ENCODE assay signal across 25 cellular contexts in genomic region chr4:167469436-167469835, GRCh38.
DNase-seq lines count a peak whose midpoint lies in the region; ATAC-seq and TF ChIP-seq lines count a peak whose summit lies in the region.
"Had no signal": no experiment of that assay in that cellular context is flagged by ENCODE, and none has a peak within 500 bp of the region (broad histone marks: within the 10 kb centered on the region; RNA-seq: fewer than 3 reads in every experiment).

No MANE protein-coding gene starts in this region.

- H4K12ac ChIP-seq in trophoblast cell (ENCODE audit: low read depth, low read length) = no peak overlapping the region

- H3K4me3 Mint-ChIP-seq in MCF 10A (ENCODE audit: unreplicated experiment) = no peak overlapping the region
- H3K4me3 Mint-ChIP-seq: B cell; CD14-positive monocyte; CD4-positive, alpha-beta memory T cell; CD4-positive, CD25-positive, alpha-beta regulatory T cell; CD8-positive, alpha-beta memory T cell had no signal

- no peaks in the 10 kb centered on the region for H4K20me1 ChIP-seq in mammary epithelial cell (ENCODE audit: insufficient read depth, low read length)
- H4K20me1 ChIP-seq: BLaER1 had no signal

- H3K4me1 ChIP-seq in mammary epithelial cell (ENCODE audit: insufficient read depth, low read length) (no peaks in the 10 kb centered on the region), trophoblast cell (ENCODE audit: control insufficient read depth in 1 of 2, insufficient read depth in 2 of 2, low read length in 2 of 2) (no peaks in the 10 kb centered on the region)
- H3K4me1 ChIP-seq: A549, BLaER1 had no signal

- H3K4me1 Mint-ChIP-seq in MCF 10A (ENCODE audit: insufficient read depth, unreplicated experiment) = no peaks in the 10 kb centered on the region
- H3K4me1 Mint-ChIP-seq: B cell; CD14-positive monocyte; CD4-positive, alpha-beta memory T cell; CD4-positive, CD25-positive, alpha-beta regulatory T cell; CD8-positive, alpha-beta memory T cell had no signal

- H3K4me2 ChIP-seq in mammary epithelial cell (ENCODE audit: insufficient read depth, low read depth, low read length) (no peak overlapping the region), trophoblast cell (ENCODE audit: low read length) (no peak overlapping the region)
- H3K4me2 ChIP-seq: A549, BLaER1 had no signal

- ATAC-seq in GM18907 (IDR thresholded peaks at IDR 0.05; ENCODE audit: unreplicated experiment) = no peak
- ATAC-seq: A549, GM12878 had no signal

- H2BK12ac ChIP-seq in trophoblast cell (ENCODE audit: low read length) = no peak overlapping the region

- H3K9ac ChIP-seq in mammary epithelial cell (ENCODE audit: insufficient read depth, low read length) (no peak overlapping the region), trophoblast cell (ENCODE audit: low read length) (no peak overlapping the region)
- H3K9ac ChIP-seq: BLaER1 had no signal

- CTCF ChIA-PET in MCF 10A (lab: Yijun Ruan, JAX) (no interaction called here), mammary epithelial cell (lab: Charles Lee; ENCODE audit: low non-redundant PET) (no interaction called here)

- no peak overlapping the region for H3K18ac ChIP-seq in trophoblast cell (ENCODE audit: low read length)

- no peak overlapping the region for H3K27ac Mint-ChIP-seq in MCF 10A (ENCODE audit: low read depth, unreplicated experiment)
- H3K27ac Mint-ChIP-seq: B cell; CD14-positive monocyte; CD4-positive, alpha-beta memory T cell; CD4-positive, CD25-positive, alpha-beta regulatory T cell; CD8-positive, alpha-beta memory T cell had no signal

- DNase-seq in MCF 10A (ENCODE audit: unreplicated experiment) (peak; percentile 14), mammary epithelial cell (no peak), epithelial cell of esophagus (ENCODE audit: low read depth) (peak; percentile 53), trophoblast cell (peak; percentile 54 to 58), SKM-1 treated with dmso at 0.1 percent for 144 hours (lab: John Stamatoyannopoulos, UW; ENCODE audit: unreplicated experiment) (no peak)
- DNase-seq: AML-193; C1 segment of cervical spinal cord; CD4-positive, alpha-beta memory T cell; CD4-positive, CD25-positive, alpha-beta regulatory T cell; CD8-positive, alpha-beta memory T cell; COR-L47; DMS 273 treated with DMSO at 0.1 percent for 48 hours; DMS153; DMS53; DMS79; DND-41; EL; GDM1 had no signal

- no peak overlapping the region for H4K8ac ChIP-seq in trophoblast cell (ENCODE audit: low read depth, low read length)

- H3K9me3 Mint-ChIP-seq in MCF 10A (ENCODE audit: unreplicated experiment) = no peaks in the 10 kb centered on the region
- H3K9me3 Mint-ChIP-seq: CD14-positive monocyte had no signal

- H3K36me3 ChIP-seq in mammary epithelial cell (ENCODE audit: insufficient read depth, low read length) (no peaks in the 10 kb centered on the region), trophoblast cell (ENCODE audit: control insufficient read depth in 1 of 2, insufficient read depth in 2 of 2, low read length in 2 of 2) (no peaks in the 10 kb centered on the region)
- H3K36me3 ChIP-seq: BLaER1 had no signal

- H3K36me3 Mint-ChIP-seq in MCF 10A (ENCODE audit: insufficient read depth, unreplicated experiment) = no peaks in the 10 kb centered on the region
- H3K36me3 Mint-ChIP-seq: CD14-positive monocyte; CD4-positive, alpha-beta memory T cell; CD4-positive, CD25-positive, alpha-beta regulatory T cell; CD8-positive, alpha-beta memory T cell had no signal

- no peaks in the 10 kb centered on the region for H3K27me3 ChIP-seq in mammary epithelial cell (ENCODE audit: insufficient read depth, low read length)
- no peaks in the 10 kb centered on the region for H3K27me3 ChIP-seq in trophoblast cell (ENCODE audit: insufficient read depth, low read length)
- H3K27me3 ChIP-seq: BLaER1 had no signal

- H3K27me3 Mint-ChIP-seq in MCF 10A (ENCODE audit: insufficient read depth, unreplicated experiment) = no peaks in the 10 kb centered on the region
- H3K27me3 Mint-ChIP-seq: B cell; CD4-positive, alpha-beta memory T cell; CD4-positive, CD25-positive, alpha-beta regulatory T cell; CD8-positive, alpha-beta memory T cell had no signal

- H4K91ac ChIP-seq in trophoblast cell (ENCODE audit: low read depth, low read length) = no peak overlapping the region

- in situ Hi-C loops in mammary epithelial cell (cut with MboI; ENCODE audit: low sequenced_read_pairs in 2 of 2) = no loop called here

- no peaks in the 10 kb centered on the region for H3K79me1 ChIP-seq in trophoblast cell (ENCODE audit: low read length)

- intact Hi-C loops in MCF 10A (cut with micrococcal nuclease) (no loop called here), mammary epithelial cell (cut with micrococcal nuclease) (no loop called here)

- H3K27ac ChIP-seq in mammary epithelial cell (ENCODE audit: insufficient read depth, low read depth, low read length) = no peak overlapping the region
- no peak overlapping the region for H3K27ac ChIP-seq in trophoblast cell (ENCODE audit: low read depth, low read length)
- H3K27ac ChIP-seq: 22Rv1, A549, BLaER1 had no signal

- H2AK5ac ChIP-seq in trophoblast cell (ENCODE audit: low read length) = no peak overlapping the region

- no peak for TF ChIP-seq CTCF in MCF 10A (IDR thresholded peaks at IDR 0.05; ENCODE audit: unreplicated experiment)
- TF ChIP-seq CTCF in mammary epithelial cell (conservative IDR thresholded peaks at IDR 0.05 in 1 of 2, IDR thresholded peaks at IDR 0.05 in 1 of 2; ENCODE audit: extremely low read depth in 1 of 2, insufficient read depth in 1 of 2, low read depth in 1 of 2, low read length in 2 of 2) = no peak
- no peak for TF ChIP-seq CTCF in epithelial cell of esophagus (IDR thresholded peaks at IDR 0.05; ENCODE audit: insufficient read depth, low read depth, low read length, missing control alignments)

- POLR2A ChIA-PET in MCF 10A (lab: Yijun Ruan, JAX) = interaction anchor here (1.0 kb wide), 1 partner anchor 133 kb away, joined by 3 read pairs; no protein-coding TSS in a partner anchor

- dilution Hi-C loops in mammary epithelial cell (cut with HindIII; ENCODE audit: low sequenced_read_pairs) = no loop called here

- H2AFZ ChIP-seq in mammary epithelial cell (ENCODE audit: low read depth, low read length) (no peak overlapping the region), trophoblast cell (ENCODE audit: insufficient read depth, low read length, poor library complexity) (no peak overlapping the region)

- no peak overlapping the region for H2BK5ac ChIP-seq in trophoblast cell (ENCODE audit: low read depth, low read length, poor library complexity)

- no peak overlapping the region for H2BK120ac ChIP-seq in trophoblast cell (ENCODE audit: insufficient read depth, low read length, poor library complexity)

- H3K14ac ChIP-seq in trophoblast cell (ENCODE audit: low read length) = no peak overlapping the region

- no peak overlapping the region for H3K4me3 ChIP-seq in mammary epithelial cell (replicated peaks in 1 of 3; ENCODE audit: insufficient read depth in 1 of 3, low read depth in 2 of 3, low read length in 3 of 3)
- H3K4me3 ChIP-seq in epithelial cell of esophagus (ENCODE audit: low read length) = no peak overlapping the region
- no peak overlapping the region for H3K4me3 ChIP-seq in trophoblast cell (ENCODE audit: low read depth, low read length)
- H3K4me3 ChIP-seq: A549, BLaER1, GM12878 had no signal

- H3K9me3 ChIP-seq in mammary epithelial cell (replicated peaks; ENCODE audit: insufficient read depth, low read length) (no peaks in the 10 kb centered on the region), trophoblast cell (ENCODE audit: insufficient read depth, low read depth, low read length) (no peaks in the 10 kb centered on the region)
- H3K9me3 ChIP-seq: A549, BLaER1 had no signal

- no peak overlapping the region for H3K23ac ChIP-seq in trophoblast cell (ENCODE audit: low read length)

- BruUV-seq in MCF 10A (replicated peaks; lab: Mats Ljungman, UMichigan) = no TSS peak
- BruUV-seq in mammary epithelial cell (replicated peaks; lab: Mats Ljungman, UMichigan) = no TSS peak

- H3K79me2 ChIP-seq in mammary epithelial cell (ENCODE audit: insufficient read depth, low read length) (no peaks in the 10 kb centered on the region), trophoblast cell (ENCODE audit: control insufficient read depth, insufficient read depth, low read length, poor library complexity) (no peaks in the 10 kb centered on the region)

- no peak overlapping the region for H3K4ac ChIP-seq in trophoblast cell (ENCODE audit: low read depth, low read length)

Comparison
In these comparisons a context has a peak if more than half of its experiments do, and no peak if none do; other contexts are left out.
1. DNase-seq: peak in MCF 10A (single experiment), epithelial cell of esophagus (single experiment) and trophoblast cell (2 of 2); none in mammary epithelial cell (single experiment) and SKM-1 treated with dmso at 0.1 percent for 144 hours (single experiment).